8 cellular contexts compared by ENCODE assay signal in the genomic region with DNA sequence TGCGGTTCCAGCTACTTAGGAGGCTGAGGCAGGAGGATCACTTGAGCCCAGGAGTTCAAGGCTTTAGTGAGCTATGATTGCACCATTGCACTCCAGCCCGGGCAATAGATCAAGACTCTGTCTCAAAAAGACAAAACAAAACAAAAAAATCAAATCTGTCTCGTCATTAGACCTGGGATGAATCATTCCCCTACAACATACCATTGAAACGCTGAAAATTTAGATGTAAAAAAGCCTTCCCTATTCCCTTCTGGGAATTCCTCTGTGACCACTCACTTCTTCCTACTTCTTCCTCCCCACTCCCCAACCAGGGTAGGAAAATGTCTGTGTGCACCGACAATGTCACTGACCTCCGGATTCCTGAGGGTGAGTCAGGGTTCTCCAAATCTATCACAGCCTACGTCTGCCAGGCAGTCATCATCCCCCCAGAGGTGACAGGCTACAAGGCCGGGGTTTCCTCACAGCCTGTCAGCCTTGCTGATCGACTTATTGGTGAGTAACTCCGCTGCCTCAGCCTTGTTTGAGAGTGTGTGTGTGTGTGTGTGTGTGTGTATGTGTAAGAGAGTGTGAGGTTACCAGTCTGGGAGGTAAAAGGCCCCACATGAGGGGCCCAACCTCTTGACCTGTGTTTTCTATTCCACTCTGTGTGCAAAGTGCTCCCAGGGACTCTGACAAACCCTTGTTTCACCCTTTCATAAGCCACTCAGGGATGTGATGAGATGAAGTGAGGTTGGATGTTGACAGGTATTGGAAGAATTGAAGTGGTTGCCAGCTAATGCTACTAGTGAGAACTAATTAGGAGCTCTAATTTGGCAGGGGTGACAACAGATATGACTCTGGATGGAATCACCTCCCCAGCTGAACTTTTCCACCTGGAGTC. TPM values are rescaled to one million over a fixed set of nuclear protein-coding genes. Genes with fewer than 3 reads are reported as not detected.
DNase-seq lines count a peak whose midpoint lies in the region; ATAC-seq and TF ChIP-seq lines count a peak whose summit lies in the region.

No MANE protein-coding gene starts in this region.

- no peaks in the 10 kb centered on the region for H3K9me3 Mint-ChIP-seq in activated naive CD4-positive, alpha-beta T cell treated with anti-CD3 and anti-CD28 coated beads for 36 hours
- H3K9me3 Mint-ChIP-seq in activated naive CD4-positive, alpha-beta T cell treated with anti-CD3 and anti-CD28 coated beads, Interleukin-2, amount 10 ng/mL, durations not matched to agents 7 days and 5 days: no peaks in the 10 kb centered on the region
- no peaks in the 10 kb centered on the region for H3K9me3 Mint-ChIP-seq in type B pancreatic cell

- peaks cover 25% of the 10 kb centered on the region for H3K4me1 ChIP-seq in adipocyte (ENCODE audit: control insufficient read depth, insufficient read depth, low read length)

- no peak overlapping the region for H3K4me3 Mint-ChIP-seq in activated naive CD4-positive, alpha-beta T cell treated with anti-CD3 and anti-CD28 coated beads for 36 hours
- no peak overlapping the region for H3K4me3 Mint-ChIP-seq in activated naive CD4-positive, alpha-beta T cell treated with anti-CD3 and anti-CD28 coated beads, Interleukin-2, amount 10 ng/mL, durations not matched to agents 7 days and 5 days
- peak overlapping the region; percentile 3 for H3K4me3 Mint-ChIP-seq in type B pancreatic cell

- TF ChIP-seq CTCF in type B pancreatic cell (conservative IDR thresholded peaks at IDR 0.05): no peak

- H3K9me3 ChIP-seq in adipocyte (ENCODE audit: control insufficient read depth, low read length): no peaks in the 10 kb centered on the region

- DNase-seq in activated naive CD4-positive, alpha-beta T cell treated with anti-CD3 and anti-CD28 coated beads for 36 hours: peak; percentile 49
- DNase-seq in activated naive CD4-positive, alpha-beta T cell treated with anti-CD3 and anti-CD28 coated beads, Interleukin-2, amount 10 ng/mL, durations not matched to agents 7 days and 5 days: no peak
- DNase-seq in adipocyte (ENCODE audit: low read depth) (peak; percentile 86), iPS-NIHi11 (ENCODE audit: low spot score) (peak; percentile 48), type B pancreatic cell (ENCODE audit: extremely low spot score, unreplicated experiment) (no peak), NCI-H1417 treated with DMSO at 0.1 percent for 48 hours (lab: John Stamatoyannopoulos, UW) (no peak)
- DNase-seq in activated effector memory CD4-positive, alpha-beta T cell treated with anti-CD3 and anti-CD28 coated beads, Interleukin-2, amount 50 U/mL, for 16 hours: no peak

- H3K9ac ChIP-seq in adipocyte (ENCODE audit: low read length): peak overlapping the region; percentile 39

- intact Hi-C loops in activated naive CD4-positive, alpha-beta T cell treated with anti-CD3 and anti-CD28 coated beads for 36 hours (cut with micrococcal nuclease): no loop called here

- peaks cover 17% of the 10 kb centered on the region for H3K4me1 Mint-ChIP-seq in activated naive CD4-positive, alpha-beta T cell treated with anti-CD3 and anti-CD28 coated beads for 36 hours (ENCODE audit: low read depth)
- H3K4me1 Mint-ChIP-seq in activated naive CD4-positive, alpha-beta T cell treated with anti-CD3 and anti-CD28 coated beads, Interleukin-2, amount 10 ng/mL, durations not matched to agents 7 days and 5 days: peaks cover 17% of the 10 kb centered on the region
- H3K4me1 Mint-ChIP-seq in type B pancreatic cell (ENCODE audit: unreplicated experiment): peaks cover 8% of the 10 kb centered on the region

- no peak for ATAC-seq in GM21723 (IDR thresholded peaks at IDR 0.05; ENCODE audit: unreplicated experiment)

- no peak overlapping the region for H3K27ac Mint-ChIP-seq in activated naive CD4-positive, alpha-beta T cell treated with anti-CD3 and anti-CD28 coated beads for 36 hours
- no peak overlapping the region for H3K27ac Mint-ChIP-seq in activated naive CD4-positive, alpha-beta T cell treated with anti-CD3 and anti-CD28 coated beads, Interleukin-2, amount 10 ng/mL, durations not matched to agents 7 days and 5 days
- peak overlapping the region; percentile 79 for H3K27ac Mint-ChIP-seq in type B pancreatic cell

- peak overlapping the region; percentile 37 for H3K4me3 ChIP-seq in adipocyte (ENCODE audit: low read length)

- H3K27me3 ChIP-seq in adipocyte (replicated peaks; ENCODE audit: control insufficient read depth, insufficient read depth, low read length): no peaks in the 10 kb centered on the region

- no peaks in the 10 kb centered on the region for H3K36me3 ChIP-seq in adipocyte (ENCODE audit: control insufficient read depth, insufficient read depth, low read length, severe bottlenecking)

- H3K27me3 Mint-ChIP-seq in activated naive CD4-positive, alpha-beta T cell treated with anti-CD3 and anti-CD28 coated beads for 36 hours (ENCODE audit: low read depth): no peaks in the 10 kb centered on the region
- peaks cover 12% of the 10 kb centered on the region for H3K27me3 Mint-ChIP-seq in activated naive CD4-positive, alpha-beta T cell treated with anti-CD3 and anti-CD28 coated beads, Interleukin-2, amount 10 ng/mL, durations not matched to agents 7 days and 5 days
- peaks cover 5% of the 10 kb centered on the region for H3K27me3 Mint-ChIP-seq in type B pancreatic cell

- CTCF ChIA-PET in activated naive CD4-positive, alpha-beta T cell treated with anti-CD3 and anti-CD28 coated beads for 36 hours (lab: Charles Lee): interaction anchor here (0.9 kb wide), 2 partner anchors 98 to 335 kb away, joined by 3 read pairs; no protein-coding TSS in a partner anchor
- CTCF ChIA-PET in activated naive CD4-positive, alpha-beta T cell treated with anti-CD3 and anti-CD28 coated beads, Interleukin-2, amount 10 ng/mL, durations not matched to agents 7 days and 5 days (lab: Charles Lee): no interaction called here

- H3K36me3 Mint-ChIP-seq in activated naive CD4-positive, alpha-beta T cell treated with anti-CD3 and anti-CD28 coated beads for 36 hours (ENCODE audit: low read depth): no peaks in the 10 kb centered on the region
- H3K36me3 Mint-ChIP-seq in activated naive CD4-positive, alpha-beta T cell treated with anti-CD3 and anti-CD28 coated beads, Interleukin-2, amount 10 ng/mL, durations not matched to agents 7 days and 5 days: no peaks in the 10 kb centered on the region
- no peaks in the 10 kb centered on the region for H3K36me3 Mint-ChIP-seq in type B pancreatic cell

RNA-seq across cellular contexts. Expression of a gene that starts 16.3 kb away (rescaled TPM):
- total RNA-seq in activated naive CD4-positive, alpha-beta T cell treated with anti-CD3 and anti-CD28 coated beads for 36 hours: 100 to 1,000 TPM; 363 TPM
- total RNA-seq in type B pancreatic cell (ENCODE audit: low replicate concordance): 136 and 173 TPM in 2 replicates

RNA-seq across cellular contexts. Expression of a gene that starts 51.9 kb away (rescaled TPM):
- 1 to 10 TPM; 1.1 to 1.2 TPM for total RNA-seq in activated naive CD4-positive, alpha-beta T cell treated with anti-CD3 and anti-CD28 coated beads for 36 hours
- total RNA-seq in type B pancreatic cell (ENCODE audit: low replicate concordance): 23.4 and 35.5 TPM in 2 replicates

Comparison
In these comparisons a context has a peak if more than half of its experiments do, and no peak if none do; other contexts are left out.
1. DNase-seq: peak in activated naive CD4-positive, alpha-beta T cell treated with anti-CD3 and anti-CD28 coated beads for 36 hours (single experiment), adipocyte (single experiment) and iPS-NIHi11 (single experiment); none in activated naive CD4-positive, alpha-beta T cell treated with anti-CD3 and anti-CD28 coated beads, Interleukin-2, amount 10 ng/mL, durations not matched to agents 7 days and 5 days (single experiment), type B pancreatic cell (single experiment), NCI-H1417 treated with DMSO at 0.1 percent for 48 hours (single experiment) and activated effector memory CD4-positive, alpha-beta T cell treated with anti-CD3 and anti-CD28 coated beads, Interleukin-2, amount 50 U/mL, for 16 hours (single experiment).
2. RNA of a gene that starts 51.9 kb away (total RNA-seq): 23.4 to 35.5 TPM in type B pancreatic cell; 1.1 to 1.2 TPM in activated naive CD4-positive, alpha-beta T cell treated with anti-CD3 and anti-CD28 coated beads for 36 hours; every median in the first group is over 10 times any median in the second.